ENCODE assay signal across 24 cellular contexts in the genomic region with DNA sequence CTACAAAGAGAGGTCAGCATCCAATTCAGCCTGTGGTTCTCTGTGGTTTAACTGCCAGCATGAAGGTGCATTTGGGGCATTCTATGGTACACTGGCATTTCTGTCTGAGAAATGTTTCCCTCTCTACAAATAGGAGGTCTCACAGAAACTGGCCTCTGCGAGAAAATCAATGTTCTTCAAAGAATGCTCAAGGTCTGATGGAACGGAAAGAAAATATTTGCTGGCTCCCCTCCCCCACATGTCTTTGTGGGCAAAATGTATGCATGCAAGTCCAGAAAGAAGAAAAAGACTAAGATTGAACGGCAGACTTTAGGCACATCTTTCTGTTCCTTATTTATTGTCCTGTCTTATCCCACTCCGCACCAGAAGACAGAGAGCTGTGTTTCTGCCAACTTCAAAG.
"Had no signal": no experiment of that assay in that cellular context is flagged by ENCODE, and none has a peak within 500 bp of the region (broad histone marks: within the 10 kb centered on the region; RNA-seq: fewer than 3 reads in every experiment).

No MANE protein-coding gene starts in this region.

- H3K4me3 ChIP-seq: esophagus muscularis mucosa, heart left ventricle, left lung, lower lobe of right lung, mucosa of descending colon, testis, upper lobe of right lung had no signal

- H3K36me3 Mint-ChIP-seq: T-cell had no signal

- H3K27ac ChIP-seq: brain microvascular endothelial cell, esophagus muscularis mucosa, foreskin keratinocyte, heart left ventricle, left lung, lower lobe of right lung, testis, upper lobe of right lung had no signal

- DNase-seq: activated CD4-positive, alpha-beta T cell treated with anti-CD3 and anti-CD28 coated beads for 4 hours; activated CD4-positive, alpha-beta T cell treated with anti-CD3 and anti-CD28 coated beads, Interleukin-2, amount 50 U/mL, for 4 hours; activated naive CD4-positive, alpha-beta T cell; activated T-cell treated with anti-CD3 and anti-CD28 coated beads for 4 hours; activated T-cell treated with anti-CD3 and anti-CD28 coated beads, Interleukin-2, amount 50 U/mL, for 72 hours; anterior cingulate cortex; brain microvascular endothelial cell; caudate nucleus; foreskin keratinocyte; heart left ventricle; kidney glomerular epithelial cell; left lung; lower lobe of right lung; mesendoderm; mucosa of descending colon; occipital lobe; right cardiac atrium; stimulated activated CD4-positive, alpha-beta T cell treated with anti-CD3 and anti-CD28 coated beads, Interleukin-4, amount 100 ng/mL, for 1 hour; stimulated activated naive CD8-positive, alpha-beta T cell treated with anti-CD3 and anti-CD28 coated beads, Interleukin-15, Interleukin-2, amounts not matched to agents 100 U/mL and 50 U/mL, for 24 hours; T-cell; testis; upper lobe of right lung had no signal

- H3K4me1 Mint-ChIP-seq: T-cell had no signal

- H3K27me3 ChIP-seq: brain microvascular endothelial cell, esophagus muscularis mucosa, foreskin keratinocyte, heart left ventricle, left lung, testis, upper lobe of right lung had no signal

- H3K36me3 ChIP-seq: brain microvascular endothelial cell, left lung, upper lobe of right lung had no signal

- H3K27ac Mint-ChIP-seq: activated naive CD4-positive, alpha-beta T cell treated with anti-CD3 and anti-CD28 coated beads, Interleukin-2, amount 50 U/mL, for 72 hours; activated T-cell treated with anti-CD3 and anti-CD28 coated beads, Interleukin-2, amount 50 U/mL, for 72 hours; T-cell had no signal

- H3K4me3 Mint-ChIP-seq: activated T-cell treated with anti-CD3 and anti-CD28 coated beads, Interleukin-2, amount 50 U/mL, for 72 hours; T-cell had no signal

- H3K9me3 Mint-ChIP-seq: activated T-cell treated with anti-CD3 and anti-CD28 coated beads, Interleukin-2, amount 50 U/mL, for 72 hours; T-cell had no signal

- ATAC-seq: activated naive CD4-positive, alpha-beta T cell treated with anti-CD3 and anti-CD28 coated beads, Interleukin-2, amount 50 U/mL, for 72 hours; activated T-cell treated with anti-CD3 and anti-CD28 coated beads, Interleukin-2, amount 50 U/mL, for 72 hours; foreskin keratinocyte; heart left ventricle; left lung; lower lobe of right lung; mucosa of descending colon; right cardiac atrium; stimulated activated naive CD8-positive, alpha-beta T cell treated with anti-CD3 and anti-CD28 coated beads, Interleukin-15, Interleukin-2, amounts not matched to agents 100 U/mL and 50 U/mL, for 24 hours; T-cell; upper lobe of right lung had no signal

- H3K9me3 ChIP-seq: esophagus muscularis mucosa, heart left ventricle, left lung, lower lobe of right lung, mucosa of descending colon, testis, upper lobe of right lung had no signal

- H3K4me1 ChIP-seq: left lung, lower lobe of right lung, upper lobe of right lung had no signal
